Comparison of ENCODE assay signal across 8 cellular contexts in the genomic region with DNA sequence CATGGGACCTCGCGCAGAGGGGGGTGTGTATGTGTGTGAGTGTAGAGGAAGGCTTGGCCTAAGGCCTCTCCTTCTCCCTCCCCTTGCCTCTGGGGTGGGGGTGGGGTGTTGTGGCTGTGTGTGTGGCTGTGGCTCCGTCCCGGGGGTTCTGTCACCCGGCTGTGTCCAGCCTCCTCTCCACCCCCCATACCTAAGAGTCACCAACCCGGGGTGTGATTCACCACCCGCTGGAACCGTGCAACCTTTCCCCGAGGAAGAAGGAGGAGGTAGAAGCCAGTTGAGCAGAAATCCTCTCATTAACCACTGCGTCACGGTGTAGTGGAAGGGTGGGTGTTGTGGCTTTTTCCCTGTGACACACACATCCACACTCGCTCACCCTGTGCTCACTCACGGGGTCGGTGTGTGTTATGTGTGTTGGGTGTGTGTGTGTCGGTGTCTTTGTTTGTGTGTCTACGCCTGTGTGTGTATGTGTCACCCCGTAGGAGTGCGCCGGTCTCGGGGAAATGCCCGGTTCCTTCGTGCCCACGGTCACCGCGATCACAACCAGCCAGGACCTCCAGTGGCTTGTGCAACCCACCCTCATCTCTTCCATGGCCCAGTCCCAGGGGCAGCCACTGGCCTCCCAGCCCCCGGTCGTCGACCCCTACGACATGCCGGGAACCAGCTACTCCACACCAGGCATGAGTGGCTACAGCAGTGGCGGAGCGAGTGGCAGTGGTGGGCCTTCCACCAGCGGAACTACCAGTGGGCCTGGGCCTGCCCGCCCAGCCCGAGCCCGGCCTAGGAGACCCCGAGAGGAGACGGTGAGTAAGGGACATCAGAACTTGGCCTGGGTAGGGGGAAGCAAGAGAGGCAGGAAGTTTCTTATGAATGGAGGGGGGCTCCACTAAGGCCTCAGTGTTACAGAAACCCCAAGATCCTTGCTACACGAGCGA. TPM values are rescaled to one million over a fixed set of nuclear protein-coding genes. Genes with fewer than 3 reads are reported as not detected.
DNase-seq lines count a peak whose midpoint lies in the region; ATAC-seq and TF ChIP-seq lines count a peak whose summit lies in the region.

No MANE protein-coding gene starts in this region.

- TF ChIP-seq CTCF in cardiac muscle cell (IDR thresholded peaks at IDR 0.05; ENCODE audit: low read depth, low read length) (no peak), foreskin keratinocyte (conservative IDR thresholded peaks at IDR 0.05) (no peak)

- H3K4me3 Mint-ChIP-seq in activated T-cell treated with anti-CD3 and anti-CD28 coated beads, Interleukin-2, amount 50 U/mL, for 24 hours: peak overlapping the region; percentile 86

- H3K9me3 Mint-ChIP-seq in activated T-cell treated with anti-CD3 and anti-CD28 coated beads, Interleukin-2, amount 50 U/mL, for 24 hours: no peaks in the 10 kb centered on the region

- DNase-seq in cardiac muscle cell (ENCODE audit: low read depth in 1 of 2, low spot score in 1 of 2): peak; percentile 51 to 61
- DNase-seq in left ventricle myocardium superior: no peak
- no peak for DNase-seq in activated T-cell treated with anti-CD3 and anti-CD28 coated beads, Interleukin-2, amount 50 U/mL, for 24 hours
- peak in 1 of 2 donors; percentile 62 for DNase-seq in foreskin keratinocyte
- no peak for DNase-seq in NK-92 treated with Interleukin-12 subunit alpha and Interleukin-12 subunit beta, amount 100 ng/mL, for 24 hours (lab: John Stamatoyannopoulos, UW)

- H3K27me3 ChIP-seq in cardiac muscle cell (no peaks in the 10 kb centered on the region), foreskin keratinocyte (no peaks in the 10 kb centered on the region), skeletal muscle satellite cell (ENCODE audit: control insufficient read depth, insufficient read depth, low read length) (no peaks in the 10 kb centered on the region)

- peak overlapping the region; percentile 88 for H3K27ac ChIP-seq in cardiac muscle cell
- H3K27ac ChIP-seq in foreskin keratinocyte: peak overlapping the region; percentile 82

- H3K4me1 ChIP-seq in cardiac muscle cell (ENCODE audit: low read depth) (peaks cover 14% of the 10 kb centered on the region), foreskin keratinocyte (peaks cover 3% of the 10 kb centered on the region), skeletal muscle satellite cell (ENCODE audit: control insufficient read depth, insufficient read depth, low read length) (peaks cover 27% of the 10 kb centered on the region)

- H3K4me1 Mint-ChIP-seq in activated T-cell treated with anti-CD3 and anti-CD28 coated beads, Interleukin-2, amount 50 U/mL, for 24 hours (ENCODE audit: low read depth): peaks cover 53% of the 10 kb centered on the region

- ATAC-seq in left ventricle myocardium superior (no peak), foreskin keratinocyte (peak; percentile 7), HG02642 (IDR thresholded peaks at IDR 0.05; ENCODE audit: poor library complexity, unreplicated experiment) (no peak), GM21737 (IDR thresholded peaks at IDR 0.05; ENCODE audit: unreplicated experiment) (no peak)

- intact Hi-C loops in left ventricle myocardium superior (cut with micrococcal nuclease): no loop called here

- peaks cover 18% of the 10 kb centered on the region for H3K27me3 Mint-ChIP-seq in activated T-cell treated with anti-CD3 and anti-CD28 coated beads, Interleukin-2, amount 50 U/mL, for 24 hours

- H3K36me3 ChIP-seq in cardiac muscle cell (no peaks in the 10 kb centered on the region), skeletal muscle satellite cell (ENCODE audit: insufficient read depth, low read length) (no peaks in the 10 kb centered on the region)

- peak overlapping the region; percentile 98 for H3K4me2 ChIP-seq in skeletal muscle satellite cell (ENCODE audit: low read length)

- peak overlapping the region; percentile 94 for H3K27ac Mint-ChIP-seq in activated T-cell treated with anti-CD3 and anti-CD28 coated beads, Interleukin-2, amount 50 U/mL, for 24 hours

- H3K4me3 ChIP-seq in cardiac muscle cell (peak overlapping the region; percentile 65), skeletal muscle satellite cell (ENCODE audit: low read length) (peak overlapping the region; percentile 90)

- peak overlapping the region; percentile 90 for H3K9ac ChIP-seq in skeletal muscle satellite cell (ENCODE audit: low read depth, low read length)

- H3K9me3 ChIP-seq in cardiac muscle cell (ENCODE audit: low read depth) (no peaks in the 10 kb centered on the region), skeletal muscle satellite cell (replicated peaks; ENCODE audit: low read length) (no peaks in the 10 kb centered on the region)

- H3K36me3 Mint-ChIP-seq in activated T-cell treated with anti-CD3 and anti-CD28 coated beads, Interleukin-2, amount 50 U/mL, for 24 hours (ENCODE audit: low read depth): peaks cover 33% of the 10 kb centered on the region

RNA-seq across cellular contexts. Expression of gene FOSB, which starts 2.6 kb away (rescaled TPM):
- total RNA-seq in cardiac muscle cell (0.88 and 4.5 TPM in 2 replicates), left ventricle myocardium superior (0.79 TPM), foreskin keratinocyte (1.7 and 2.7 TPM in 2 replicates)
- polyA plus RNA-seq in cardiac muscle cell (1.7 and 3.0 TPM in 2 replicates), foreskin keratinocyte (0.68 and 1.0 TPM in 2 replicates)
- total RNA-seq in skeletal muscle satellite cell (2012; rRNA removed): 0.66 and 1.0 TPM in 2 replicates

RNA-seq across cellular contexts. Expression of gene RTN2, which starts 26.4 kb away (rescaled TPM):
- 43.7 and 56.5 TPM in 2 replicates for total RNA-seq in cardiac muscle cell
- polyA plus RNA-seq in cardiac muscle cell: 92.2 and 111 TPM in 2 replicates
- 29.8 TPM for total RNA-seq in left ventricle myocardium superior
- total RNA-seq in foreskin keratinocyte: 11.7 and 12.0 TPM in 2 replicates
- polyA plus RNA-seq in foreskin keratinocyte: 16.6 and 17.7 TPM in 2 replicates
- 5.1 and 5.7 TPM in 2 replicates for total RNA-seq in skeletal muscle satellite cell (2012; rRNA removed)

RNA-seq across cellular contexts. Expression of gene PPM1N, which starts 27.8 kb away (rescaled TPM):
- total RNA-seq in cardiac muscle cell (1.3 and 2.9 TPM in 2 replicates), left ventricle myocardium superior (0.57 TPM), foreskin keratinocyte (2.0 and 2.1 TPM in 2 replicates)
- polyA plus RNA-seq in cardiac muscle cell (1.2 and 4.0 TPM in 2 replicates), foreskin keratinocyte (3.4 and 3.7 TPM in 2 replicates)
- 1.3 and 1.8 TPM in 2 replicates for total RNA-seq in skeletal muscle satellite cell (2012; rRNA removed)

RNA-seq across cellular contexts. Expression of gene VASP, which starts 36.9 kb away (rescaled TPM):
- 91.6 and 95.8 TPM in 2 replicates for total RNA-seq in cardiac muscle cell
- polyA plus RNA-seq in cardiac muscle cell: 72.4 and 83.3 TPM in 2 replicates
- total RNA-seq in left ventricle myocardium superior: 43.3 TPM
- 168 and 176 TPM in 2 replicates for total RNA-seq in foreskin keratinocyte
- 157 and 161 TPM in 2 replicates for polyA plus RNA-seq in foreskin keratinocyte
- total RNA-seq in skeletal muscle satellite cell (2012; rRNA removed): 81.9 and 97.9 TPM in 2 replicates

RNA-seq across cellular contexts. Expression of gene ERCC1, which starts 46.7 kb away (rescaled TPM):
- total RNA-seq in cardiac muscle cell (120 and 164 TPM in 2 replicates), left ventricle myocardium superior (150 TPM), foreskin keratinocyte (271 TPM in 2 replicates)
- polyA plus RNA-seq in cardiac muscle cell (138 and 169 TPM in 2 replicates), foreskin keratinocyte (359 and 380 TPM in 2 replicates)
- 167 and 201 TPM in 2 replicates for total RNA-seq in skeletal muscle satellite cell (2012; rRNA removed)

Comparison
In these comparisons a context has a peak if more than half of its experiments do, and no peak if none do; other contexts are left out.
1. DNase-seq: peak in cardiac muscle cell (2 of 2); none in left ventricle myocardium superior (single experiment), activated T-cell treated with anti-CD3 and anti-CD28 coated beads, Interleukin-2, amount 50 U/mL, for 24 hours (single experiment) and NK-92 treated with Interleukin-12 subunit alpha and Interleukin-12 subunit beta, amount 100 ng/mL, for 24 hours (single experiment).